ENCODE assay signal across 6 cellular contexts in the genomic region with DNA sequence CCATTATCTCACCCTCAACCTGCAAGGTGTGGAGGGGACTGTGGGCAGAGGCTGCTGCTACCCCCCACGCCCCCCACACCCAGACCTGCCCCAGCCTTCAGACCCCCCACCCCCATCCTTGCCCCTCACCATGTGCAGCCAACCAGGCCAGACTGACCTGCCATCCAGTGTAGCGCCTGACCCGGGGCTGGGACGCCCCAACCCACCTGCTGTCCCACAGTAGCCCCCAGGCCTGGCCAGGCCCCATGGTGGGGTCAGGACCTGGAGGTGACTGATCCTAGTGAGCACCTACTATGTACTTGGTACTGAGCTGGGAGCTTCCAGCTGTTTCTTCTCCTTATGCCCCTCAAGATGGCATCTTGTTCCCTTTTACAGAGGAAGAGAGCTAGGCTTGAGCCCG.
"Had no signal": no experiment of that assay in that cellular context is flagged by ENCODE, and none has a peak within 500 bp of the region (broad histone marks: within the 10 kb centered on the region; RNA-seq: fewer than 3 reads in every experiment).

No MANE protein-coding gene starts in this region.

- H3K27ac Mint-ChIP-seq: IgD-negative memory B cell had no signal

- ATAC-seq: HepG2, K562 had no signal

- DNase-seq: KBM-7, KG1 had no signal

- H3K27ac ChIP-seq: HL-60 had no signal

- H3K36me3 Mint-ChIP-seq: IgD-negative memory B cell had no signal

- H3K4me3 ChIP-seq: K562 had no signal
